In genomic region chr5:56279979-56280378, GRCh38 we compare ENCODE assay signal across 12 cellular contexts. TPM values are rescaled to one million over a fixed set of nuclear protein-coding genes. Genes with fewer than 3 reads are reported as not detected.
A peak's percentile ranks its signal among the peaks of the same experiment; 100 is the strongest.
DNase-seq lines count a peak whose midpoint lies in the region; ATAC-seq and TF ChIP-seq lines count a peak whose summit lies in the region.
"Had no signal": no experiment of that assay in that cellular context is flagged by ENCODE, and none has a peak within 500 bp of the region (broad histone marks: within the 10 kb centered on the region; RNA-seq: fewer than 3 reads in every experiment).

No MANE protein-coding gene starts in this region.

- no peak for TF ChIP-seq RAD21 in Ishikawa (IDR thresholded peaks at IDR 0.05; ENCODE audit: low read depth)

- 0 to 25% methylated on average over 1 of the region's 2 CpGs for WGBS in mesodermal cell (ENCODE audit: insufficient coverage in 2 of 2), 2 experiments

- H3K4me3 ChIP-seq in mesodermal cell (ENCODE audit: extremely low read depth, insufficient read depth, low read length, poor library complexity, severe bottlenecking) = no peak overlapping the region

- TF ChIP-seq CTCF in AG09319 (IDR thresholded peaks at IDR 0.05; ENCODE audit: low read depth, low read length) = no peak
- no peak for TF ChIP-seq CTCF in GM10266 (IDR thresholded peaks at IDR 0.05; ENCODE audit: control insufficient read depth, insufficient read depth, low read depth, missing control alignments)

- H3K4me1 ChIP-seq in mesodermal cell (ENCODE audit: control insufficient read depth, insufficient read depth, low read length, poor library complexity, severe bottlenecking) = peaks cover 27% of the 10 kb centered on the region

- H3K27ac ChIP-seq in mesodermal cell (ENCODE audit: low read depth, low read length, severe bottlenecking) = peak overlapping the region; percentile 72

- no peak for ATAC-seq in GM18867 (IDR thresholded peaks at IDR 0.05; ENCODE audit: unreplicated experiment)
- no peak for ATAC-seq in GM21717 (IDR thresholded peaks at IDR 0.05; ENCODE audit: unreplicated experiment)
- no peak for ATAC-seq in GM19452 (IDR thresholded peaks at IDR 0.05; ENCODE audit: unreplicated experiment)

- H3K36me3 ChIP-seq in mesodermal cell (ENCODE audit: control insufficient read depth, insufficient read depth, low read length) = no peaks in the 10 kb centered on the region

- DNase-seq in AG09319 (ENCODE audit: extremely low read depth, low read depth) (peak; percentile 12), dermis microvascular lymphatic vessel endothelial cell (ENCODE audit: low read depth in 2 of 2) (peak; percentile 63 to 85), GM10266 (ENCODE audit: extremely low spot score) (no peak)
- DNase-seq: CD4-positive, alpha-beta memory T cell; naive B cell; NCI-H1048; stimulated activated naive CD4-positive, alpha-beta T cell treated with Interleukin-2 at 50 U/mL for 16 hours had no signal

- H3K9me3 ChIP-seq in mesodermal cell (ENCODE audit: control insufficient read depth, low read length) = peaks cover 25% of the 10 kb centered on the region

- peak; percentile 56; the same call in 1 of the 2 replicates for TF ChIP-seq EP300 in Ishikawa (IDR thresholded peaks at IDR 0.05; ENCODE audit: borderline replicate concordance)

TF ChIP-seq in Ishikawa, 13 proteins besides CTCF, POLR2A, EP300 and RAD21:
- peak; percentile 91 for TF ChIP-seq TEAD4 (IDR thresholded peaks at IDR 0.05)
- TF ChIP-seq TAF1 (IDR thresholded peaks at IDR 0.05; ENCODE audit: low read depth) = no peak
- TF ChIP-seq NFIC (IDR thresholded peaks at IDR 0.05) = peak; percentile 89
- no peak for TF ChIP-seq MAX (IDR thresholded peaks at IDR 0.05)
- TF ChIP-seq YY1 (IDR thresholded peaks at IDR 0.05; ENCODE audit: low read depth) = no peak

RNA-seq across cellular contexts. Expression of gene ANKRD55, which starts 46.8 kb away (rescaled TPM):
- 3.7 and 4.0 TPM in 2 replicates for total RNA-seq in dermis microvascular lymphatic vessel endothelial cell
- 0.55 TPM for polyA plus RNA-seq in mesodermal cell (2013, experiment 1 of 2)
- 0.86 TPM for polyA plus RNA-seq in mesodermal cell (2013, experiment 2 of 2)
